ENCODE assay signal across 8 cellular contexts in genomic region chr6:43644940-43645612, GRCh38. TPM values are rescaled to one million over a fixed set of nuclear protein-coding genes. Genes with fewer than 3 reads are reported as not detected.
DNase-seq lines count a peak whose midpoint lies in the region; ATAC-seq and TF ChIP-seq lines count a peak whose summit lies in the region.

TSS of gene RSPH9 (plus strand) at chr6:43645036. CDS start at chr6:43645099, 63 bp downstream.

- no peak within 1 kb of the TSS for H3K4me3 ChIP-seq in Karpas-422 (ENCODE audit: low read length)

- H3K36me3 Mint-ChIP-seq in effector memory CD8-positive, alpha-beta T cell (ENCODE audit: insufficient read depth) = peaks cover 12% of the 10 kb centered on the region
- H3K36me3 Mint-ChIP-seq in mesothelial cell of epicardium = peaks cover 15% of the 10 kb centered on the region

- H3K9me3 ChIP-seq in Karpas-422 (ENCODE audit: low read length) = no peaks in the 10 kb centered on the region

- H3K36me3 ChIP-seq in Karpas-422 (ENCODE audit: insufficient read depth, low read length) = peaks cover 9% of the 10 kb centered on the region; the same call in 1 of the 2 replicates

- no peaks in the 10 kb centered on the region for H3K27me3 Mint-ChIP-seq in effector memory CD8-positive, alpha-beta T cell
- no peaks in the 10 kb centered on the region for H3K27me3 Mint-ChIP-seq in mesothelial cell of epicardium (ENCODE audit: low read depth)

- H3K4me1 ChIP-seq in Karpas-422 (ENCODE audit: low read length) = no peaks in the 10 kb centered on the region

- no peaks in the 10 kb centered on the region for H3K9me3 Mint-ChIP-seq in effector memory CD8-positive, alpha-beta T cell
- H3K9me3 Mint-ChIP-seq in mesothelial cell of epicardium = no peaks in the 10 kb centered on the region

- H3K79me2 ChIP-seq in Karpas-422 (ENCODE audit: low read length) = peaks cover 9% of the 10 kb centered on the region

- H3K9me2 ChIP-seq in Karpas-422 (replicated peaks; ENCODE audit: insufficient read depth, low read length) = no peaks in the 10 kb centered on the region

- H3K27me3 ChIP-seq in Karpas-422 (ENCODE audit: low read length) = no peaks in the 10 kb centered on the region

- H3K4me2 ChIP-seq in Karpas-422 (ENCODE audit: low read depth, low read length, poor library complexity, severe bottlenecking) = no peak within 1 kb of the TSS

- no peaks in the 10 kb centered on the region for H4K20me1 ChIP-seq in Karpas-422 (ENCODE audit: insufficient read depth, low read depth, low read length)

- ATAC-seq in HG03280 (IDR thresholded peaks at IDR 0.05; ENCODE audit: unreplicated experiment) (peak; percentile 62), HG03571 (IDR thresholded peaks at IDR 0.05; ENCODE audit: unreplicated experiment) (no peak)
- ATAC-seq in effector memory CD8-positive, alpha-beta T cell (replicated peaks) = peak; percentile 83

- H2AFZ ChIP-seq in Karpas-422 (ENCODE audit: low read length) = no peak within 1 kb of the TSS

- H3K27ac Mint-ChIP-seq in effector memory CD8-positive, alpha-beta T cell = no peak within 1 kb of the TSS
- peak within 1 kb of the TSS; percentile 67 for H3K27ac Mint-ChIP-seq in mesothelial cell of epicardium

- TF ChIP-seq CTCF in mesothelial cell of epicardium (IDR thresholded peaks at IDR 0.05; ENCODE audit: unreplicated experiment) = no peak

- H3K9ac ChIP-seq in Karpas-422 (ENCODE audit: low read length) = no peak within 1 kb of the TSS

- DNase-seq in ELF-1 (ENCODE audit: low read depth, low spot score) = peak; percentile 91
- DNase-seq in activated CD4-positive, alpha-beta T cell treated with anti-CD3 and anti-CD28 coated beads, Interleukin-2, amount 50 U/mL, for 1 hour = peak; percentile 58
- peak; percentile 16 to 35 (median 20) for DNase-seq in effector memory CD8-positive, alpha-beta T cell
- peak in 1 of 2 experiments; percentile 70 for DNase-seq in mesothelial cell of epicardium (ENCODE audit: low spot score in 2 of 2, unreplicated experiment in 2 of 2)
- DNase-seq in stimulated activated CD8-positive, alpha-beta memory T cell treated with anti-CD3 and anti-CD28 coated beads, Interleukin-7, amount 100 ng/mL, for 4 hours (ENCODE audit: low read depth in 2 of 2) = peak; percentile 23 to 53
- DNase-seq in Karpas-422 = no peak

- peaks cover 12 to 21% of the 10 kb centered on the region in 2 donors for H3K4me1 Mint-ChIP-seq in effector memory CD8-positive, alpha-beta T cell (ENCODE audit: low read depth in 2 of 2)
- peaks cover 4% of the 10 kb centered on the region for H3K4me1 Mint-ChIP-seq in mesothelial cell of epicardium

- H3K27ac ChIP-seq in Karpas-422 (ENCODE audit: low read length) = no peak within 1 kb of the TSS

- H3K4me3 Mint-ChIP-seq in effector memory CD8-positive, alpha-beta T cell = peak within 1 kb of the TSS; percentile 73 to 75
- peak within 1 kb of the TSS; percentile 73 for H3K4me3 Mint-ChIP-seq in mesothelial cell of epicardium

RNA-seq across cellular contexts. Expression of gene RSPH9, which starts in this region (rescaled TPM):
- 0.80 to 0.88 TPM (median 0.82 TPM) in 3 replicates for total RNA-seq in mesothelial cell of epicardium
- not detected in 2 replicates for total RNA-seq in Karpas-422 (2014; rRNA removed; shearing (Covaris generic); ENCODE audit: low replicate concordance)
